Comparison of ENCODE assay signal across 27 cellular contexts in the genomic region with DNA sequence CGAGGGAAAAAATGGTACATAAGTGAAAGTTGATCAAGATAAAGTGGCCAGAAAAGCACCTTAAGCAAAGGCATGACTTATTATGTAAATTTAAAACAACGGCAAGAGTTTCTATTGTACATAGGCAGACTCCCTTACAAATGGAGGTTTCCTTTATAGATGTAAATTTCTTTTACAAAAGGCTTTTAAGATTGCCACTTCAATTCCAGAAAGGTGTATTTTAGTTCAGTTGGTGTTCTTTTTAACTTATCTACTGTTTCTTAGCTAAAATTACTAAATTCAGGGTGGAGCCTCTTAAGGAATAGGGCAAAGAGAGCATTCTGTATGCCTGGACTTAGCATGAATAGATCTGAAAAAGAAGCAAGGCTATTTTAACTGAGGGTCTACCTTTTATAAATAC.
"Had no signal": no experiment of that assay in that cellular context is flagged by ENCODE, and none has a peak within 500 bp of the region (broad histone marks: within the 10 kb centered on the region; RNA-seq: fewer than 3 reads in every experiment).

No MANE protein-coding gene starts in this region.

- H3K4me3 Mint-ChIP-seq: naive thymus-derived CD8-positive, alpha-beta T cell; natural killer cell treated with Interleukin-12 subunit alpha and Interleukin-12 subunit beta and Interleukin-15 and Interleukin-18, amount 100 ng/mL, for 72 hours; nephron progenitor cell; neural crest cell; stimulated activated effector memory CD8-positive, alpha-beta T cell treated with anti-CD3 and anti-CD28 coated beads, Interleukin-12 subunit alpha, Interleukin-12 subunit beta, amount 100 ng/mL, for 72 hours; stimulated activated naive B cell treated with anti-CD40 and anti-IgM and Interleukin-4, amounts not matched to agents 10 μg/mL and 1 μg/mL and 100 μg/mL, for 72 hours; stimulated activated naive CD8-positive, alpha-beta T cell treated with anti-CD3 and anti-CD28 coated beads, Interleukin-15, Interleukin-2, amounts not matched to agents 100 ng/mL and 50 ng/mL, for 24 hours had no signal

- ATAC-seq: naive thymus-derived CD8-positive, alpha-beta T cell; natural killer cell treated with Interleukin-12 subunit alpha and Interleukin-12 subunit beta and Interleukin-15 and Interleukin-18, amount 100 ng/mL, for 72 hours; right cardiac atrium; right lobe of liver; stimulated activated effector memory CD8-positive, alpha-beta T cell treated with anti-CD3 and anti-CD28 coated beads, Interleukin-12 subunit alpha, Interleukin-12 subunit beta, amount 100 ng/mL, for 72 hours; stimulated activated naive B cell treated with anti-CD40 and anti-IgM and Interleukin-4, amounts not matched to agents 10 μg/mL and 1 μg/mL and 100 μg/mL, for 72 hours had no signal

- H3K27ac ChIP-seq: neutrophil, pancreas, prostate gland, right lobe of liver, sigmoid colon, stomach, thoracic aorta, thyroid gland, tibial nerve, upper lobe of left lung, vagina had no signal

- H3K9me3 Mint-ChIP-seq: natural killer cell treated with Interleukin-12 subunit alpha and Interleukin-12 subunit beta and Interleukin-15 and Interleukin-18, amount 100 ng/mL, for 72 hours; stimulated activated effector memory CD8-positive, alpha-beta T cell treated with anti-CD3 and anti-CD28 coated beads, Interleukin-12 subunit alpha, Interleukin-12 subunit beta, amount 100 ng/mL, for 72 hours; stimulated activated naive CD8-positive, alpha-beta T cell treated with anti-CD3 and anti-CD28 coated beads, Interleukin-15, Interleukin-2, amounts not matched to agents 100 ng/mL and 50 ng/mL, for 24 hours had no signal

- H3K36me3 ChIP-seq: neutrophil, pancreas, prostate gland, right lobe of liver, sigmoid colon, stomach, thoracic aorta, thyroid gland, tibial nerve, upper lobe of left lung, vagina had no signal

- H3K27ac Mint-ChIP-seq: naive thymus-derived CD8-positive, alpha-beta T cell; natural killer cell treated with Interleukin-12 subunit alpha and Interleukin-12 subunit beta and Interleukin-15 and Interleukin-18, amount 100 ng/mL, for 72 hours; nephron progenitor cell; stimulated activated effector memory CD8-positive, alpha-beta T cell treated with anti-CD3 and anti-CD28 coated beads, Interleukin-12 subunit alpha, Interleukin-12 subunit beta, amount 100 ng/mL, for 72 hours; stimulated activated naive B cell treated with anti-CD40 and anti-IgM and Interleukin-4, amounts not matched to agents 10 μg/mL and 1 μg/mL and 100 μg/mL, for 72 hours; stimulated activated naive CD8-positive, alpha-beta T cell treated with anti-CD3 and anti-CD28 coated beads, Interleukin-15, Interleukin-2, amounts not matched to agents 100 ng/mL and 50 ng/mL, for 24 hours had no signal

- H3K9me3 ChIP-seq: pancreas, prostate gland, right lobe of liver, sigmoid colon, thoracic aorta, thyroid gland, vagina had no signal

- H3K27me3 Mint-ChIP-seq: stimulated activated naive B cell treated with anti-CD40 and anti-IgM and Interleukin-4, amounts not matched to agents 10 μg/mL and 1 μg/mL and 100 μg/mL, for 72 hours had no signal

- H3K4me1 Mint-ChIP-seq: nephron progenitor cell; neural crest cell; stimulated activated effector memory CD8-positive, alpha-beta T cell treated with anti-CD3 and anti-CD28 coated beads, Interleukin-12 subunit alpha, Interleukin-12 subunit beta, amount 100 ng/mL, for 72 hours had no signal

- H3K27me3 ChIP-seq: pancreas, right lobe of liver, stomach, thyroid gland, upper lobe of left lung, vagina had no signal

- H3K36me3 Mint-ChIP-seq: stimulated activated effector memory CD8-positive, alpha-beta T cell treated with anti-CD3 and anti-CD28 coated beads, Interleukin-12 subunit alpha, Interleukin-12 subunit beta, amount 100 ng/mL, for 72 hours had no signal

- H3K4me1 ChIP-seq: pancreas, prostate gland, right lobe of liver, sigmoid colon, tibial nerve, upper lobe of left lung, vagina had no signal

- DNase-seq: naive thymus-derived CD8-positive, alpha-beta T cell; nephron progenitor cell; pancreas; retina; right cardiac atrium; right lobe of liver; sigmoid colon; small intestine; stimulated activated CD4-positive, alpha-beta T cell treated with anti-CD3 and anti-CD28 coated beads, Interleukin-15, amount 100 ng/mL, for 24 hours; stimulated activated CD4-positive, alpha-beta T cell treated with anti-CD3 and anti-CD28 coated beads, Interleukin-2, amount 100 ng/mL, for 24 hours; stimulated activated CD4-positive, alpha-beta T cell treated with anti-CD3 and anti-CD28 coated beads, Interleukin-2, amount 100 ng/mL, for 48 hours; stimulated activated CD4-positive, alpha-beta T cell treated with anti-CD3 and anti-CD28 coated beads, Interleukin-4, amount 100 ng/mL, for 24 hours; stimulated activated naive B cell treated with anti-CD40 and anti-IgM and Interleukin-4, amounts not matched to agents 10 μg/mL and 1 μg/mL and 100 μg/mL, for 72 hours; stimulated activated naive CD4-positive, alpha-beta T cell treated with Interleukin-2 at 50 U/mL for 16 hours; stomach; thyroid gland; trophoblast cell; upper lobe of left lung had no signal

- H3K4me3 ChIP-seq: pancreas, prostate gland, right lobe of liver, sigmoid colon, stomach, thoracic aorta, thyroid gland, tibial nerve, upper lobe of left lung, vagina had no signal
